ENCODE assay signal across 15 cellular contexts in genomic region chr1:243819438-243819839, GRCh38. TPM values are rescaled to one million over a fixed set of nuclear protein-coding genes. Genes with fewer than 3 reads are reported as not detected.
DNase-seq lines count a peak whose midpoint lies in the region; ATAC-seq and TF ChIP-seq lines count a peak whose summit lies in the region.
"Had no signal": no experiment of that assay in that cellular context is flagged by ENCODE, and none has a peak within 500 bp of the region (broad histone marks: within the 10 kb centered on the region; RNA-seq: fewer than 3 reads in every experiment).

No MANE protein-coding gene starts in this region.

- DNase-seq in Right ventricle myocardium inferior (ENCODE audit: missing footprints) (peak; percentile 9), cardiac septum (ENCODE audit: low spot score) (no peak), chondrocyte (ENCODE audit: low spot score) (peak; percentile 57), islet precursor cell (peak; percentile 56), superior temporal gyrus (ENCODE audit: extremely low spot score) (no peak)
- no peak for DNase-seq in CD8-positive, alpha-beta T cell
- DNase-seq: C1 segment of cervical spinal cord, NCI-H1092, NCI-H1694 treated with DMSO at 0.1 percent for 48 hours, NCI-H748 treated with DMSO at 0.1 percent for 48 hours, Peyer's patch, SHP77 treated with DMSO at 0.1 percent for 48 hours had no signal

- no peak overlapping the region for H3K9ac ChIP-seq in skeletal muscle satellite cell (ENCODE audit: low read depth, low read length)
- H3K9ac ChIP-seq: KMS-11 had no signal

- peak overlapping the region; percentile 29 for H3K4me2 ChIP-seq in skeletal muscle satellite cell (ENCODE audit: low read length)
- H3K4me2 ChIP-seq: KMS-11 had no signal

- ATAC-seq in Right ventricle myocardium inferior (no peak), HG02981 (IDR thresholded peaks at IDR 0.05; ENCODE audit: unreplicated experiment) (no peak)
- ATAC-seq in CD8-positive, alpha-beta T cell = no peak

- POLR2A ChIA-PET in CD8-positive, alpha-beta T cell (lab: Charles Lee) = no interaction called here

- H3K27me3 ChIP-seq in skeletal muscle satellite cell (ENCODE audit: control insufficient read depth, insufficient read depth, low read length) = no peaks in the 10 kb centered on the region
- no peaks in the 10 kb centered on the region for H3K27me3 ChIP-seq in CD8-positive, alpha-beta T cell (ENCODE audit: insufficient read depth, low read length)
- H3K27me3 ChIP-seq: Peyer's patch had no signal

- H3K4me1 ChIP-seq in skeletal muscle satellite cell (ENCODE audit: control insufficient read depth, insufficient read depth, low read length) = peaks cover 6% of the 10 kb centered on the region
- no peaks in the 10 kb centered on the region for H3K4me1 ChIP-seq in CD8-positive, alpha-beta T cell (ENCODE audit: insufficient read depth, low read length)
- H3K4me1 ChIP-seq: Peyer's patch had no signal

- peaks cover 4% of the 10 kb centered on the region for H3K4me1 Mint-ChIP-seq in chondrocyte (ENCODE audit: low read depth)
- H3K4me1 Mint-ChIP-seq in CD8-positive, alpha-beta T cell (ENCODE audit: low read depth) = peaks cover 25% of the 10 kb centered on the region

- no peak for TF ChIP-seq CTCF in chondrocyte (IDR thresholded peaks at IDR 0.05)
- TF ChIP-seq CTCF in CD8-positive, alpha-beta T cell (IDR thresholded peaks at IDR 0.05) = no peak

- H3K36me3 Mint-ChIP-seq in chondrocyte (ENCODE audit: low read depth) = peaks cover 31% of the 10 kb centered on the region
- peaks cover 72% of the 10 kb centered on the region for H3K36me3 Mint-ChIP-seq in CD8-positive, alpha-beta T cell

- no peaks in the 10 kb centered on the region for H3K27me3 Mint-ChIP-seq in chondrocyte (ENCODE audit: low read depth)
- H3K27me3 Mint-ChIP-seq in CD8-positive, alpha-beta T cell (ENCODE audit: low read depth) = no peaks in the 10 kb centered on the region

- H3K9me3 Mint-ChIP-seq in chondrocyte (ENCODE audit: low read depth) = peaks cover 42% of the 10 kb centered on the region
- peaks cover 30% of the 10 kb centered on the region for H3K9me3 Mint-ChIP-seq in CD8-positive, alpha-beta T cell

- no peak overlapping the region for H3K27ac Mint-ChIP-seq in chondrocyte (ENCODE audit: unreplicated experiment)
- no peak overlapping the region for H3K27ac Mint-ChIP-seq in CD8-positive, alpha-beta T cell

- H3K36me3 ChIP-seq in skeletal muscle satellite cell (ENCODE audit: insufficient read depth, low read length) = peaks cover 12% of the 10 kb centered on the region
- no peaks in the 10 kb centered on the region for H3K36me3 ChIP-seq in CD8-positive, alpha-beta T cell (ENCODE audit: insufficient read depth, low read length)
- H3K36me3 ChIP-seq: Peyer's patch had no signal

- intact Hi-C loops in Right ventricle myocardium inferior (cut with DNase I) (no loop called here), cardiac septum (cut with DNase I) (no loop called here)
- intact Hi-C loops in CD8-positive, alpha-beta T cell (cut with DNase I, micrococcal nuclease) = no loop called here

- no peak overlapping the region for H3K27ac ChIP-seq in CD8-positive, alpha-beta T cell (ENCODE audit: low read depth, low read length)
- H3K27ac ChIP-seq: KMS-11, Peyer's patch had no signal

- H3K4me3 ChIP-seq in skeletal muscle satellite cell (ENCODE audit: low read length) = no peak overlapping the region
- no peak overlapping the region for H3K4me3 ChIP-seq in CD8-positive, alpha-beta T cell (ENCODE audit: low read depth, low read length)
- H3K4me3 ChIP-seq: Peyer's patch had no signal

- CTCF ChIA-PET in CD8-positive, alpha-beta T cell (lab: Charles Lee) = interaction anchor here (0.8 kb wide), 1 partner anchor 36 kb away, joined by 3 read pairs; no protein-coding TSS in a partner anchor

- H3K9me3 ChIP-seq in skeletal muscle satellite cell (replicated peaks; ENCODE audit: low read length) = peaks cover 3% of the 10 kb centered on the region
- no peaks in the 10 kb centered on the region for H3K9me3 ChIP-seq in CD8-positive, alpha-beta T cell (ENCODE audit: low read length)

- no peak overlapping the region for H3K4me3 Mint-ChIP-seq in chondrocyte (ENCODE audit: unreplicated experiment)
- H3K4me3 Mint-ChIP-seq in CD8-positive, alpha-beta T cell = no peak overlapping the region

RNA-seq across cellular contexts. Expression of gene AKT3, which starts 30.6 kb away (rescaled TPM):
- total RNA-seq in Right ventricle myocardium inferior = 19.1 TPM
- 24.4 TPM for total RNA-seq in cardiac septum
- 85.0 to 113 TPM (median 111 TPM) in 3 replicates for total RNA-seq in chondrocyte
- total RNA-seq in skeletal muscle satellite cell (2012; rRNA removed) = 15.0 and 16.4 TPM in 2 replicates
- total RNA-seq in CD8-positive, alpha-beta T cell = 10 to 100 TPM; 76.6 to 83.2 TPM

Comparison
In these comparisons a context has a peak if more than half of its experiments do, and no peak if none do; other contexts are left out.
1. DNase-seq: peak in Right ventricle myocardium inferior (single experiment), chondrocyte (single experiment) and islet precursor cell (single experiment); none in cardiac septum (single experiment), superior temporal gyrus (single experiment) and CD8-positive, alpha-beta T cell (0 of 7).